21 cellular contexts compared by ENCODE assay signal in the genomic region with DNA sequence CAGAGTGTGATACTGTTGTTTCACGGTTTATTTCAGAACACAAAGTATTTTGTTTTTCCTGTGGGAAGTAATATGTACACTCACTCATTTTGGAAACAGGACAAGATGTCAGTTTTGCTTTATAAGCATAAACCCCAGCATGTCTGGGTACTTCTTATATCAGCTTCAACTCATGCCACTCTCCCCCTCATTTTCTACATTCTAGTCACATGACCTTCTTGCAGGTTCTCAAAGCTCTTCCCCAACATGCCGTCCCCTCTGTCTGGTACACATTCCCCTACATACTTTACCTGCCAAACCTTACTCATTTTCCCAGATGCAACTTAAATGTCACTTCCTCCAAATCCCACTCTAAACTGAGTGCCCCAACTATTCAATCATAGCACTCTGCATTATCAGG. TPM values are rescaled to one million over a fixed set of nuclear protein-coding genes. Genes with fewer than 3 reads are reported as not detected.
DNase-seq lines count a peak whose midpoint lies in the region; ATAC-seq and TF ChIP-seq lines count a peak whose summit lies in the region.
"Had no signal": no experiment of that assay in that cellular context is flagged by ENCODE, and none has a peak within 500 bp of the region (broad histone marks: within the 10 kb centered on the region; RNA-seq: fewer than 3 reads in every experiment).

No MANE protein-coding gene starts in this region.

- TF ChIP-seq CTCF in progenitor cell of endocrine pancreas (IDR thresholded peaks at IDR 0.05; ENCODE audit: unreplicated experiment): no peak

- no peak for ATAC-seq in activated CD8-positive, alpha-beta memory T cell treated with anti-CD3 and anti-CD28 coated beads, Interleukin-2, amount 10 ng/mL, durations not matched to agents 7 days and 5 days
- no peak for ATAC-seq in activated naive CD8-positive, alpha-beta T cell treated with anti-CD3 and anti-CD28 coated beads, Interleukin-2, amount 50 U/mL, for 24 hours
- no peak for ATAC-seq in HG02885 (IDR thresholded peaks at IDR 0.05; ENCODE audit: poor library complexity, unreplicated experiment)
- ATAC-seq: HCT116, lower lobe of right lung, PC-3, T-helper 17 cell, upper lobe of right lung had no signal

- H3K27me3 Mint-ChIP-seq in activated CD8-positive, alpha-beta memory T cell treated with anti-CD3 and anti-CD28 coated beads, Interleukin-2, amount 10 ng/mL, durations not matched to agents 7 days and 5 days: peaks cover under 1% of the 10 kb centered on the region
- no peaks in the 10 kb centered on the region for H3K27me3 Mint-ChIP-seq in activated naive CD8-positive, alpha-beta T cell treated with anti-CD3 and anti-CD28 coated beads, Interleukin-2, amount 50 U/mL, for 24 hours
- H3K27me3 Mint-ChIP-seq in progenitor cell of endocrine pancreas: peaks cover 3% of the 10 kb centered on the region
- H3K27me3 Mint-ChIP-seq: T-helper 17 cell had no signal

- H3K27ac Mint-ChIP-seq in activated CD8-positive, alpha-beta memory T cell treated with anti-CD3 and anti-CD28 coated beads, Interleukin-2, amount 10 ng/mL, durations not matched to agents 7 days and 5 days: no peak overlapping the region
- peak overlapping the region; percentile 10 for H3K27ac Mint-ChIP-seq in activated naive CD8-positive, alpha-beta T cell treated with anti-CD3 and anti-CD28 coated beads, Interleukin-2, amount 50 U/mL, for 24 hours
- no peak overlapping the region for H3K27ac Mint-ChIP-seq in progenitor cell of endocrine pancreas
- H3K27ac Mint-ChIP-seq: activated naive CD4-positive, alpha-beta T cell treated with anti-CD3 and anti-CD28 coated beads for 36 hours had no signal

- H3K4me3 Mint-ChIP-seq in activated CD8-positive, alpha-beta memory T cell treated with anti-CD3 and anti-CD28 coated beads, Interleukin-2, amount 10 ng/mL, durations not matched to agents 7 days and 5 days: peak overlapping the region; percentile 1
- H3K4me3 Mint-ChIP-seq in activated naive CD8-positive, alpha-beta T cell treated with anti-CD3 and anti-CD28 coated beads, Interleukin-2, amount 50 U/mL, for 24 hours: no peak overlapping the region
- H3K4me3 Mint-ChIP-seq in progenitor cell of endocrine pancreas (ENCODE audit: low read depth): peak overlapping the region; percentile 40
- H3K4me3 Mint-ChIP-seq: activated naive CD4-positive, alpha-beta T cell treated with anti-CD3 and anti-CD28 coated beads for 36 hours; T-helper 17 cell had no signal

- H3K36me3 Mint-ChIP-seq in activated CD8-positive, alpha-beta memory T cell treated with anti-CD3 and anti-CD28 coated beads, Interleukin-2, amount 10 ng/mL, durations not matched to agents 7 days and 5 days: peaks cover 3% of the 10 kb centered on the region
- H3K36me3 Mint-ChIP-seq in activated naive CD8-positive, alpha-beta T cell treated with anti-CD3 and anti-CD28 coated beads, Interleukin-2, amount 50 U/mL, for 24 hours (ENCODE audit: low read depth): peaks cover 2% of the 10 kb centered on the region
- no peaks in the 10 kb centered on the region for H3K36me3 Mint-ChIP-seq in progenitor cell of endocrine pancreas (ENCODE audit: insufficient read depth)

- H3K27ac ChIP-seq in Karpas-422 (ENCODE audit: low read length): no peak overlapping the region
- H3K27ac ChIP-seq in SJCRH30: no peak overlapping the region

- H3K9me3 ChIP-seq in Karpas-422 (ENCODE audit: low read length): no peaks in the 10 kb centered on the region
- H3K9me3 ChIP-seq in SJCRH30 (replicated peaks): no peaks in the 10 kb centered on the region
- H3K9me3 ChIP-seq: lower lobe of right lung, MG63, upper lobe of right lung had no signal

- H2AFZ ChIP-seq in Karpas-422 (ENCODE audit: low read length): 0 out of 2 replicates have a peak overlapping the region, but pooled peaks have one; percentile 47

- peaks cover 25% of the 10 kb centered on the region for H3K79me2 ChIP-seq in Karpas-422 (ENCODE audit: low read length)

- DNase-seq in activated CD8-positive, alpha-beta memory T cell treated with anti-CD3 and anti-CD28 coated beads, Interleukin-2, amount 10 ng/mL, durations not matched to agents 7 days and 5 days: no peak
- DNase-seq in activated CD8-positive, alpha-beta memory T cell treated with anti-CD3 and anti-CD28 coated beads for 24 hours: no peak
- DNase-seq in Karpas-422 (no peak), progenitor cell of endocrine pancreas (ENCODE audit: low spot score, unreplicated experiment) (no peak), cardiac septum (ENCODE audit: low spot score) (no peak), SJCRH30 (no peak)
- DNase-seq in activated naive CD8-positive, alpha-beta T cell treated with anti-CD3 and anti-CD28 coated beads, Interleukin-2, amount 50 U/mL, for 24 hours: no peak
- DNase-seq: activated CD4-positive, CD25-positive, alpha-beta regulatory T cell treated with anti-CD3 and anti-CD28 coated beads, Interleukin-2, amount 50 U/mL, for 72 hours; activated naive CD4-positive, alpha-beta T cell treated with anti-CD3 and anti-CD28 coated beads for 36 hours; cortex of kidney; lower lobe of right lung; MG63; NCI-H226; NCI-H82; PC-3; posterior cingulate gyrus; SIG-M5; T-helper 17 cell; upper lobe of right lung had no signal

- H3K4me2 ChIP-seq in Karpas-422 (ENCODE audit: low read depth, low read length, poor library complexity, severe bottlenecking): no peak overlapping the region

- H3K9me3 Mint-ChIP-seq in activated CD8-positive, alpha-beta memory T cell treated with anti-CD3 and anti-CD28 coated beads, Interleukin-2, amount 10 ng/mL, durations not matched to agents 7 days and 5 days (ENCODE audit: low read depth): no peaks in the 10 kb centered on the region
- no peaks in the 10 kb centered on the region for H3K9me3 Mint-ChIP-seq in activated naive CD8-positive, alpha-beta T cell treated with anti-CD3 and anti-CD28 coated beads, Interleukin-2, amount 50 U/mL, for 24 hours
- H3K9me3 Mint-ChIP-seq in progenitor cell of endocrine pancreas (ENCODE audit: low read depth): no peaks in the 10 kb centered on the region
- H3K9me3 Mint-ChIP-seq: activated naive CD4-positive, alpha-beta T cell treated with anti-CD3 and anti-CD28 coated beads for 36 hours had no signal

- no peak overlapping the region for H3K9ac ChIP-seq in Karpas-422 (ENCODE audit: low read length)

- H3K9me2 ChIP-seq in Karpas-422 (replicated peaks; ENCODE audit: insufficient read depth, low read length): no peaks in the 10 kb centered on the region

- H3K27me3 ChIP-seq in Karpas-422 (ENCODE audit: low read length) (no peaks in the 10 kb centered on the region), SJCRH30 (no peaks in the 10 kb centered on the region)
- H3K27me3 ChIP-seq: MG63, upper lobe of right lung had no signal

- CTCF ChIA-PET in activated CD8-positive, alpha-beta memory T cell treated with anti-CD3 and anti-CD28 coated beads, Interleukin-2, amount 10 ng/mL, durations not matched to agents 7 days and 5 days (lab: Charles Lee): no interaction called here

- peaks cover 33% of the 10 kb centered on the region for H3K4me1 Mint-ChIP-seq in activated CD8-positive, alpha-beta memory T cell treated with anti-CD3 and anti-CD28 coated beads, Interleukin-2, amount 10 ng/mL, durations not matched to agents 7 days and 5 days
- peaks cover 28% of the 10 kb centered on the region for H3K4me1 Mint-ChIP-seq in activated naive CD8-positive, alpha-beta T cell treated with anti-CD3 and anti-CD28 coated beads, Interleukin-2, amount 50 U/mL, for 24 hours
- peaks cover 6% of the 10 kb centered on the region for H3K4me1 Mint-ChIP-seq in progenitor cell of endocrine pancreas (ENCODE audit: low read depth)

- H3K4me1 ChIP-seq in Karpas-422 (ENCODE audit: low read length) (peaks cover 20% of the 10 kb centered on the region), SJCRH30 (peaks cover 9% of the 10 kb centered on the region; the same call in 1 of the 2 replicates)

- no peaks in the 10 kb centered on the region for H4K20me1 ChIP-seq in Karpas-422 (ENCODE audit: insufficient read depth, low read depth, low read length)

- peaks cover 5% of the 10 kb centered on the region; the same call in 1 of the 2 replicates for H3K36me3 ChIP-seq in Karpas-422 (ENCODE audit: insufficient read depth, low read length)
- H3K36me3 ChIP-seq in SJCRH30: peaks cover 11% of the 10 kb centered on the region

- intact Hi-C loops in cardiac septum (cut with DNase I): no loop called here

- H3K4me3 ChIP-seq in Karpas-422 (ENCODE audit: low read length) (no peak overlapping the region), SJCRH30 (no peak overlapping the region)

RNA-seq across cellular contexts. Expression of a gene that starts 1.6 kb away (rescaled TPM):
- total RNA-seq in activated CD8-positive, alpha-beta memory T cell treated with anti-CD3 and anti-CD28 coated beads, Interleukin-2, amount 10 ng/mL, durations not matched to agents 7 days and 5 days: 10 to 100 TPM; 33.9 to 44.6 TPM
- 20.7 and 39.9 TPM in 2 replicates for total RNA-seq in Karpas-422 (2014; rRNA removed; shearing (Covaris generic); ENCODE audit: low replicate concordance)
- total RNA-seq in progenitor cell of endocrine pancreas (34.4 and 38.6 TPM in 2 replicates), cardiac septum (27.6 TPM)
- total RNA-seq in SJCRH30 (2014; rRNA removed; shearing (Covaris generic)): 53.0 and 55.2 TPM in 2 replicates

RNA-seq across cellular contexts. Expression of a gene that starts 55.9 kb away (rescaled TPM):
- not detected for total RNA-seq in activated CD8-positive, alpha-beta memory T cell treated with anti-CD3 and anti-CD28 coated beads, Interleukin-2, amount 10 ng/mL, durations not matched to agents 7 days and 5 days
- not detected in 2 replicates for total RNA-seq in Karpas-422 (2014; rRNA removed; shearing (Covaris generic); ENCODE audit: low replicate concordance)
- total RNA-seq in progenitor cell of endocrine pancreas (5.4 and 6.3 TPM in 2 replicates), cardiac septum (6.4 TPM)
- not detected in 2 replicates for total RNA-seq in SJCRH30 (2014; rRNA removed; shearing (Covaris generic))
- total RNA-seq: activated naive CD4-positive, alpha-beta T cell treated with anti-CD3 and anti-CD28 coated beads for 36 hours; PC-3 had no signal

RNA-seq across cellular contexts. Expression of a gene that starts 59.2 kb away (rescaled TPM):
- 100 to 1,000 TPM; 579 to 898 TPM for total RNA-seq in activated CD8-positive, alpha-beta memory T cell treated with anti-CD3 and anti-CD28 coated beads, Interleukin-2, amount 10 ng/mL, durations not matched to agents 7 days and 5 days
- total RNA-seq in Karpas-422 (2014; rRNA removed; shearing (Covaris generic); ENCODE audit: low replicate concordance): 304 and 548 TPM in 2 replicates
- total RNA-seq in progenitor cell of endocrine pancreas: 1,076 and 1,126 TPM in 2 replicates
- 765 TPM for total RNA-seq in cardiac septum
- 1,193 and 1,203 TPM in 2 replicates for total RNA-seq in SJCRH30 (2014; rRNA removed; shearing (Covaris generic))
